ENCODE assay signal across 1 cellular context in genomic region chr3:47475570-47476329, GRCh38.
TF ChIP-seq lines count a peak whose summit lies in the region.

Gene SCAP (minus strand): TSS chr3:47475941. CDS start chr3:47442993, 32,948 bp downstream.

TF ChIP-seq in K562, 482 proteins besides CTCF, POLR2A, EP300 and RAD21 (continued from another document):
- TF ChIP-seq, protein P1, sequence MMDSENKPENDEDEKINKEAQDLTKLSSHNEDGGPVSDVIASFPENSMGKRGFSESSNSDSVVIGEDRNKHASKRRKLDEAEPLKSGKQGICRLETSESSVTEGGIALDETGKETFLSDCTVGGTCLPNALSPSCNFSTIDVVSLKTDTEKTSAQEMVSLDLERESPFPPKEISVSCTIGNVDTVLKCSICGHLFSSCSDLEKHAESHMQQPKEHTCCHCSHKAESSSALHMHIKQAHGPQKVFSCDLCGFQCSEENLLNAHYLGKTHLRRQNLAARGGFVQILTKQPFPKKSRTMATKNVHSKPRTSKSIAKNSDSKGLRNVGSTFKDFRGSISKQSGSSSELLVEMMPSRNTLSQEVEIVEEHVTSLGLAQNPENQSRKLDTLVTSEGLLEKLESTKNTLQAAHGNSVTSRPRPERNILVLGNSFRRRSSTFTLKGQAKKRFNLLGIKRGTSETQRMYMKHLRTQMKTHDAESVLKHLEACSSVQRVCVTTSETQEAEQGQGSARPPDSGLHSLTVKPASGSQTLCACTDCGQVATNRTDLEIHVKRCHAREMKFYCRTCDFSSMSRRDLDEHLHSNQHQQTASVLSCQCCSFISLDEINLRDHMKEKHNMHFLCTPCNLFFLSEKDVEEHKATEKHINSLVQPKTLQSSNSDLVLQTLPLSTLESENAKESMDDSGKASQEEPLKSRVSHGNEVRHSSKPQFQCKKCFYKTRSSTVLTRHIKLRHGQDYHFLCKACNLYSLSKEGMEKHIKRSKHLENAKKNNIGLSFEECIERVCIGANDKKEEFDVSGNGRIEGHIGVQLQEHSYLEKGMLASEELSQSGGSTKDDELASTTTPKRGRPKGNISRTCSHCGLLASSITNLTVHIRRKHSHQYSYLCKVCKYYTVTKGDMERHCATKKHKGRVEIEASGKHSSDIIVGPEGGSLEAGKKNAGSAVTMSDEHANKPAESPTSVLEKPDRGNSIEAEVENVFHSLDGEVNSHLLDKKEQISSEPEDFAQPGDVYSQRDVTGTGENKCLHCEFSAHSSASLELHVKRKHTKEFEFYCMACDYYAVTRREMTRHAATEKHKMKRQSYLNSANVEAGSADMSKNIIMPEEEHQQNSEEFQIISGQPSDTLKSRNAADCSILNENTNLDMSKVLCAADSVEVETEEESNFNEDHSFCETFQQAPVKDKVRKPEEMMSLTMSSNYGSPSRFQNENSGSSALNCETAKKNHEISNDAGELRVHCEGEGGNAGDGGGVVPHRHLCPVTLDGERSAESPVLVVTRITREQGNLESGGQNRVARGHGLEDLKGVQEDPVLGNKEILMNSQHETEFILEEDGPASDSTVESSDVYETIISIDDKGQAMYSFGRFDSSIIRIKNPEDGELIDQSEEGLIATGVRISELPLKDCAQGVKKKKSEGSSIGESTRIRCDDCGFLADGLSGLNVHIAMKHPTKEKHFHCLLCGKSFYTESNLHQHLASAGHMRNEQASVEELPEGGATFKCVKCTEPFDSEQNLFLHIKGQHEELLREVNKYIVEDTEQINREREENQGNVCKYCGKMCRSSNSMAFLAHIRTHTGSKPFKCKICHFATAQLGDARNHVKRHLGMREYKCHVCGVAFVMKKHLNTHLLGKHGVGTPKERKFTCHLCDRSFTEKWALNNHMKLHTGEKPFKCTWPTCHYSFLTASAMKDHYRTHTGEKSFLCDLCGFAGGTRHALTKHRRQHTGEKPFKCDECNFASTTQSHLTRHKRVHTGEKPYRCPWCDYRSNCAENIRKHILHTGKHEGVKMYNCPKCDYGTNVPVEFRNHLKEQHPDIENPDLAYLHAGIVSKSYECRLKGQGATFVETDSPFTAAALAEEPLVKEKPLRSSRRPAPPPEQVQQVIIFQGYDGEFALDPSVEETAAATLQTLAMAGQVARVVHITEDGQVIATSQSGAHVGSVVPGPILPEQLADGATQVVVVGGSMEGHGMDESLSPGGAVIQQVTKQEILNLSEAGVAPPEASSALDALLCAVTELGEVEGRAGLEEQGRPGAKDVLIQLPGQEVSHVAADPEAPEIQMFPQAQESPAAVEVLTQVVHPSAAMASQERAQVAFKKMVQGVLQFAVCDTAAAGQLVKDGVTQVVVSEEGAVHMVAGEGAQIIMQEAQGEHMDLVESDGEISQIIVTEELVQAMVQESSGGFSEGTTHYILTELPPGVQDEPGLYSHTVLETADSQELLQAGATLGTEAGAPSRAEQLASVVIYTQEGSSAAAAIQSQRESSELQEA (IDR thresholded peaks at IDR 0.05; ENCODE audit: low read depth): no peak
- no peak for TF ChIP-seq ZBTB8A (IDR thresholded peaks at IDR 0.05; ENCODE audit: partially characterized antibody)
- TF ChIP-seq ZNF408 (CRISPR knock-in tag; IDR thresholded peaks at IDR 0.05; ENCODE audit: low read depth): no peak
- TF ChIP-seq THAP12 (CRISPR knock-in tag; IDR thresholded peaks at IDR 0.05): peak; percentile 88
- TF ChIP-seq HDAC6 (IDR thresholded peaks at IDR 0.05; ENCODE audit: low read depth, low read length): no peak
- TF ChIP-seq, protein P2, sequence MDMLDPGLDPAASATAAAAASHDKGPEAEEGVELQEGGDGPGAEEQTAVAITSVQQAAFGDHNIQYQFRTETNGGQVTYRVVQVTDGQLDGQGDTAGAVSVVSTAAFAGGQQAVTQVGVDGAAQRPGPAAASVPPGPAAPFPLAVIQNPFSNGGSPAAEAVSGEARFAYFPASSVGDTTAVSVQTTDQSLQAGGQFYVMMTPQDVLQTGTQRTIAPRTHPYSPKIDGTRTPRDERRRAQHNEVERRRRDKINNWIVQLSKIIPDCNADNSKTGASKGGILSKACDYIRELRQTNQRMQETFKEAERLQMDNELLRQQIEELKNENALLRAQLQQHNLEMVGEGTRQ (CRISPR knock-in tag; IDR thresholded peaks at IDR 0.05): peak; percentile 88
- 0 out of 2 replicates have a peak, but pooled peaks have one; percentile 21 for TF ChIP-seq ZNF707 (CRISPR knock-in tag; conservative IDR thresholded peaks at IDR 0.05)
- TF ChIP-seq GABPA (tag; conservative IDR thresholded peaks at IDR 0.05; ENCODE audit: low read depth): peak; percentile 70
- TF ChIP-seq SMARCA5 (IDR thresholded peaks at IDR 0.05): no peak
- TF ChIP-seq BDP1 (IDR thresholded peaks at IDR 0.05; ENCODE audit: insufficient read depth, insufficient read length): no peak
- TF ChIP-seq ZNF133 (CRISPR knock-in tag; IDR thresholded peaks at IDR 0.05): 0 out of 2 replicates have a peak, but pooled peaks have one; percentile 77
- no peak for TF ChIP-seq CBFA2T2 (conservative IDR thresholded peaks at IDR 0.05)
- TF ChIP-seq RCOR1 (IDR thresholded peaks at IDR 0.05; ENCODE audit: borderline replicate concordance in 1 of 2, low read depth in 2 of 2, low read length in 2 of 2): peak in 1 of 2 experiments; percentile 63; a peak in 2 of 4 replicates
- no peak for TF ChIP-seq FOS (IDR thresholded peaks at IDR 0.05; ENCODE audit: extremely low read depth, insufficient read length)
- TF ChIP-seq, protein P3, sequence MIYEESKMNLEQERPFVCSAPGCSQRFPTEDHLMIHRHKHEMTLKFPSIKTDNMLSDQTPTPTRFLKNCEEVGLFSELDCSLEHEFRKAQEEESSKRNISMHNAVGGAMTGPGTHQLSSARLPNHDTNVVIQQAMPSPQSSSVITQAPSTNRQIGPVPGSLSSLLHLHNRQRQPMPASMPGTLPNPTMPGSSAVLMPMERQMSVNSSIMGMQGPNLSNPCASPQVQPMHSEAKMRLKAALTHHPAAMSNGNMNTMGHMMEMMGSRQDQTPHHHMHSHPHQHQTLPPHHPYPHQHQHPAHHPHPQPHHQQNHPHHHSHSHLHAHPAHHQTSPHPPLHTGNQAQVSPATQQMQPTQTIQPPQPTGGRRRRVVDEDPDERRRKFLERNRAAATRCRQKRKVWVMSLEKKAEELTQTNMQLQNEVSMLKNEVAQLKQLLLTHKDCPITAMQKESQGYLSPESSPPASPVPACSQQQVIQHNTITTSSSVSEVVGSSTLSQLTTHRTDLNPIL (CRISPR knock-in tag; IDR thresholded peaks at IDR 0.05): no peak
- no peak for TF ChIP-seq TEAD2 (tag; IDR thresholded peaks at IDR 0.05)
- no peak for TF ChIP-seq RBM14 (IDR thresholded peaks at IDR 0.05; ENCODE audit: borderline replicate concordance, insufficient read depth, low read depth, low read length)
- TF ChIP-seq OTX1 (CRISPR knock-in tag; IDR thresholded peaks at IDR 0.05): no peak
- TF ChIP-seq, protein P4, sequence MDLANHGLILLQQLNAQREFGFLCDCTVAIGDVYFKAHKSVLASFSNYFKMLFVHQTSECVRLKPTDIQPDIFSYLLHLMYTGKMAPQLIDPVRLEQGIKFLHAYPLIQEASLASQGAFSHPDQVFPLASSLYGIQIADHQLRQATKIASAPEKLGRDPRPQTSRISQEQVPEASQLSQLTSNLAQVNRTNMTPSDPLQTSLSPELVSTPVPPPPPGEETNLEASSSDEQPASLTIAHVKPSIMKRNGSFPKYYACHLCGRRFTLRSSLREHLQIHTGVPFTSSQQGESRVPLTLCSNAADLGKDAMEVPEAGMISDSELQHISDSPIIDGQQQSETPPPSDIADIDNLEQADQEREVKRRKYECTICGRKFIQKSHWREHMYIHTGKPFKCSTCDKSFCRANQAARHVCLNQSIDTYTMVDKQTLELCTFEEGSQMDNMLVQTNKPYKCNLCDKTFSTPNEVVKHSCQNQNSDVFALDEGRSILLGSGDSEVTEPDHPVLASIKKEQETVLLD (IDR thresholded peaks at IDR 0.05): peak; percentile 98
- TF ChIP-seq ZNF75A (CRISPR knock-in tag; IDR thresholded peaks at IDR 0.05): no peak
- peak; percentile 80 for TF ChIP-seq CREM (IDR thresholded peaks at IDR 0.05; ENCODE audit: low read depth)
- TF ChIP-seq TEAD4 (IDR thresholded peaks at IDR 0.05; ENCODE audit: low read length): no peak
- TF ChIP-seq TEAD4 (CRISPR knock-in tag; IDR thresholded peaks at IDR 0.05; ENCODE audit: borderline replicate concordance): 0 out of 2 replicates have a peak, but pooled peaks have one; percentile 50
- 0 out of 2 replicates have a peak, but pooled peaks have one; percentile 76 for TF ChIP-seq E2F3 (CRISPR knock-in tag; IDR thresholded peaks at IDR 0.05)
- no peak for TF ChIP-seq FOXA1 (IDR thresholded peaks at IDR 0.05; ENCODE audit: borderline replicate concordance)
- TF ChIP-seq ZNF175 (CRISPR knock-in tag; IDR thresholded peaks at IDR 0.05; ENCODE audit: low read depth): no peak
- TF ChIP-seq RFX1 (IDR thresholded peaks at IDR 0.05): no peak
- no peak; the same call in 1 of the 2 replicates for TF ChIP-seq SMARCC2 (IDR thresholded peaks at IDR 0.05; ENCODE audit: low read depth)
- TF ChIP-seq HDAC8 (tag; IDR thresholded peaks at IDR 0.05): no peak; the same call in 1 of the 2 replicates
- TF ChIP-seq ZNF507 (tag; conservative IDR thresholded peaks at IDR 0.05): no peak
- TF ChIP-seq NCOA1 (IDR thresholded peaks at IDR 0.05; ENCODE audit: low read depth): no peak; the same call in 1 of the 2 replicates
- no peak for TF ChIP-seq CBX8 (IDR thresholded peaks at IDR 0.05; ENCODE audit: borderline replicate concordance, extremely low read depth, low read depth, low read length, poor library complexity, severe bottlenecking)
- no peak for TF ChIP-seq ZNF146 (CRISPR knock-in tag; IDR thresholded peaks at IDR 0.05; ENCODE audit: unreplicated experiment)
- TF ChIP-seq NFYB (IDR thresholded peaks at IDR 0.05; ENCODE audit: extremely low read depth, insufficient read length): no peak
- TF ChIP-seq FOXJ2 (tag; IDR thresholded peaks at IDR 0.05): peak; percentile 85
- no peak for TF ChIP-seq MYBL2 (IDR thresholded peaks at IDR 0.05; ENCODE audit: low read depth)
- TF ChIP-seq MYBL2 (CRISPR knock-in tag; IDR thresholded peaks at IDR 0.05; ENCODE audit: borderline replicate concordance): no peak
- TF ChIP-seq ZEB2 (IDR thresholded peaks at IDR 0.05): peak; percentile 48; the same call in 1 of the 2 replicates
- TF ChIP-seq TFE3 (CRISPR knock-in tag; IDR thresholded peaks at IDR 0.05): no peak
- TF ChIP-seq PCBP1 (IDR thresholded peaks at IDR 0.05; ENCODE audit: low read depth, low read length, poor library complexity, severe bottlenecking): peak; percentile 97
- no peak for TF ChIP-seq MAFK (IDR thresholded peaks at IDR 0.05; ENCODE audit: low read length)
- no peak for TF ChIP-seq HOMEZ (CRISPR knock-in tag; IDR thresholded peaks at IDR 0.05)
- no peak for TF ChIP-seq ZNF436 (CRISPR knock-in tag; IDR thresholded peaks at IDR 0.05)
- TF ChIP-seq TCFL5 (CRISPR knock-in tag; conservative IDR thresholded peaks at IDR 0.05): no peak
- TF ChIP-seq ZNF184 (CRISPR knock-in tag; IDR thresholded peaks at IDR 0.05): no peak
- peak; percentile 97 for TF ChIP-seq ESRRA (IDR thresholded peaks at IDR 0.05; ENCODE audit: borderline replicate concordance, low read depth)
- peak; percentile 62 for TF ChIP-seq ZBTB9 (CRISPR knock-in tag; IDR thresholded peaks at IDR 0.05)
